ENCODE assay signal across 23 cellular contexts in genomic region chr9:4016789-4017188, GRCh38.
"Had no signal": no experiment of that assay in that cellular context is flagged by ENCODE, and none has a peak within 500 bp of the region (broad histone marks: within the 10 kb centered on the region; RNA-seq: fewer than 3 reads in every experiment).

No MANE protein-coding gene starts in this region.

- H3K27ac ChIP-seq: Peyer's patch, RWPE1, SJSA1 had no signal

- H3K27me3 ChIP-seq: MG63, Peyer's patch, SJSA1 had no signal

- H3K36me3 ChIP-seq: MG63, Peyer's patch, SJSA1 had no signal

- H3K9me3 ChIP-seq: MG63, Peyer's patch, SJSA1 had no signal

- H3K4me1 ChIP-seq: Peyer's patch, SJSA1 had no signal

- DNase-seq: activated CD4-positive, alpha-beta T cell treated with anti-CD3 and anti-CD28 coated beads for 4 hours; activated CD4-positive, alpha-beta T cell treated with anti-CD3 and anti-CD28 coated beads, Interleukin-2, amount 50 U/mL, for 48 hours; activated effector memory CD4-positive, alpha-beta T cell treated with anti-CD3 and anti-CD28 coated beads, Interleukin-2, amount 50 U/mL, for 16 hours; activated naive CD4-positive, alpha-beta T cell treated with Interleukin-2 at 50 U/mL for 16 hours; activated T-cell treated with anti-CD3 and anti-CD28 coated beads, Interleukin-2, amount 50 U/mL, for 4 hours; anterior cingulate cortex; cerebellar nuclear complex; MG63; MV-4-11; NCI-H1092 treated with DMSO at 0.1 percent for 48 hours; NCI-H1436; NCI-H1694 treated with DMSO at 0.1 percent for 48 hours; NCI-H2081; NCI-H446; NCI-H526; NCI-H774; NK-92 treated with Interleukin-12 subunit alpha and Interleukin-12 subunit beta, amount 100 ng/mL, for 24 hours; OCI-M1; Peyer's patch; Right ventricle myocardium superior had no signal

- ATAC-seq: activated CD4-positive, CD25-positive, alpha-beta regulatory T cell treated with anti-CD3 and anti-CD28 coated beads, Interleukin-2, amount 50 U/mL, for 24 hours; activated T-cell treated with anti-CD3 and anti-CD28 coated beads, Interleukin-2, amount 50 U/mL, for 4 hours had no signal

- H3K4me3 ChIP-seq: MG63, Peyer's patch, SJSA1 had no signal
